25 cellular contexts compared by ENCODE assay signal in genomic region chr2:208948073-208948472, GRCh38.
"Had no signal": no experiment of that assay in that cellular context is flagged by ENCODE, and none has a peak within 500 bp of the region (broad histone marks: within the 10 kb centered on the region; RNA-seq: fewer than 3 reads in every experiment).

No MANE protein-coding gene starts in this region.

- H3K9me3 ChIP-seq: esophagus muscularis mucosa, gastroesophageal sphincter, heart left ventricle, left lung, lower lobe of right lung, mucosa of descending colon had no signal

- H3K4me2 ChIP-seq: hepatocyte had no signal

- H3K4me1 ChIP-seq: esophagus muscularis mucosa, foreskin keratinocyte, gastroesophageal sphincter, heart left ventricle, left lung, lower lobe of right lung had no signal

- H3K27ac ChIP-seq: coronary artery, dorsolateral prefrontal cortex, esophagus muscularis mucosa, foreskin keratinocyte, gastroesophageal sphincter, heart left ventricle, hepatocyte, left lung, lower lobe of right lung had no signal

- H3K27me3 ChIP-seq: esophagus muscularis mucosa, foreskin keratinocyte, gastroesophageal sphincter, heart left ventricle, hepatocyte, left lung had no signal

- H3K27me3 Mint-ChIP-seq: naive B cell had no signal

- H3K4me3 ChIP-seq: coronary artery, dorsolateral prefrontal cortex, esophagus muscularis mucosa, gastroesophageal sphincter, heart left ventricle, hepatocyte, left lung, lower lobe of right lung, mucosa of descending colon had no signal

- H3K4me1 Mint-ChIP-seq: immature natural killer cell, mesothelial cell of epicardium, naive B cell had no signal

- H3K79me2 ChIP-seq: hepatocyte had no signal

- H3K36me3 Mint-ChIP-seq: naive B cell had no signal

- ATAC-seq: foreskin keratinocyte, gastroesophageal sphincter, heart left ventricle, left colon, left lung, left ventricle myocardium superior, lower lobe of right lung, mucosa of descending colon had no signal

- H3K36me3 ChIP-seq: esophagus muscularis mucosa, gastroesophageal sphincter, heart left ventricle, left lung, lower lobe of right lung had no signal

- H3K4me3 Mint-ChIP-seq: immature natural killer cell, mesothelial cell of epicardium, naive B cell had no signal

- H2AFZ ChIP-seq: hepatocyte had no signal

- DNase-seq: dermis blood vessel endothelial cell; dorsolateral prefrontal cortex; effector CD4-positive, alpha-beta T cell; effector memory CD4-positive, alpha-beta T cell; foreskin keratinocyte; heart left ventricle; hypothalamus; immature natural killer cell; islet precursor cell; kidney; kidney glomerular epithelial cell; left colon; left lung; left ventricle myocardium superior; lower lobe of right lung; mesenchymal stem cell; mucosa of descending colon; naive B cell had no signal

- H3K27ac Mint-ChIP-seq: immature natural killer cell, mesothelial cell of epicardium had no signal

- FAIRE-seq: endothelial cell of umbilical vein, frontal cortex, kidney had no signal
